8 cellular contexts compared by ENCODE assay signal in the genomic region with DNA sequence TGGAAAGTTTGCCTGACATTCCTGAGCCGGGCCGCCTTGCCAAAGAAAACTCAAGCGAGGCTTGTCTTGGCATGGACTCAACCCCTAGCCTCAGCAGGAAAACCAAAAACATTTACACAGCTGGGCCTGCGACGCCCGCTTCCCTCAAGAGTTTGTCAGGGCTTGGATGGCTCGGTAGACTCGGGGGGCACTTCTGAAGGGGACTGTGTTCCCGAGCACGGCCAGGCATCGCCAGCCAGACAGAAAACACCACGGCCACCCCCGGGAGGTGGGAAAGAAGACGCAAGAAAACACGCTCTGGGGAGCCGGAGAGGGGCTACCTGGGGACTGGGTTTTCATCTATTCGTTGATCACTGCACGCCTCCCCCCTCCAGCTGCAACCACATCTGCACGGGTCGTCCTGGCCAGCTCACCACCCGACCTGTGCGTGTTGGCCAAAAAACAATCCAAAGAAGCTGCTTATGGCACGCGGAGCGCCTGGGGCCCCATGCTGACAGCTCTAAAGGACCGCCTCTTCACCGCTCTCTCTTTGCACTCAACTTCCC.
A peak's percentile ranks its signal among the peaks of the same experiment; 100 is the strongest.
DNase-seq lines count a peak whose midpoint lies in the region; ATAC-seq and TF ChIP-seq lines count a peak whose summit lies in the region.

No MANE protein-coding gene starts in this region.

- H3K27me3 ChIP-seq in right atrium auricular region: no peaks in the 10 kb centered on the region

- DNase-seq in GM04504 (ENCODE audit: low read depth): peak; percentile 64
- DNase-seq in astrocyte of the spinal cord (ENCODE audit: low read depth, low spot score): peak; percentile 98
- DNase-seq in right atrium auricular region (ENCODE audit: low spot score): peak; percentile 96
- DNase-seq in skeletal muscle cell (ENCODE audit: low read depth): peak; percentile 93
- DNase-seq in NCI-H2107 (lab: John Stamatoyannopoulos, UW): no peak
- DNase-seq in OCI-M1 (lab: John Stamatoyannopoulos, UW): no peak

- in situ Hi-C loops in astrocyte of the spinal cord (cut with HindIII; ENCODE audit: low sequenced_read_pairs): no loop called here

- H3K4me1 ChIP-seq in right atrium auricular region: peaks cover 0 to 22% of the 10 kb centered on the region in 2 donors

- no peaks in the 10 kb centered on the region for H3K36me3 ChIP-seq in right atrium auricular region

- peak overlapping the region; percentile 64 to 66 for H3K27ac ChIP-seq in right atrium auricular region

- H3K4me3 ChIP-seq in astrocyte of the spinal cord (ENCODE audit: low read depth, low read length) (no peak overlapping the region), right atrium auricular region (peak overlapping the region in 1 of 2 donors; percentile 4), skeletal muscle cell (ENCODE audit: low read depth, low read length) (peak overlapping the region; percentile 17)

- no peaks in the 10 kb centered on the region for H3K9me3 ChIP-seq in right atrium auricular region

- ATAC-seq in GM21390 (IDR thresholded peaks at IDR 0.05; ENCODE audit: unreplicated experiment): no peak
- no peak for ATAC-seq in GM19023 (IDR thresholded peaks at IDR 0.05; ENCODE audit: unreplicated experiment)

- no peak for TF ChIP-seq CTCF in astrocyte of the spinal cord (IDR thresholded peaks at IDR 0.05; ENCODE audit: low read depth, low read length)
- TF ChIP-seq CTCF in right atrium auricular region (IDR thresholded peaks at IDR 0.05): no peak

Comparison
In these comparisons a context has a peak if more than half of its experiments do, and no peak if none do; other contexts are left out.
1. DNase-seq: peak in GM04504 (single experiment), astrocyte of the spinal cord (single experiment), right atrium auricular region (single experiment) and skeletal muscle cell (single experiment); none in NCI-H2107 (single experiment) and OCI-M1 (single experiment).